In the genomic region with DNA sequence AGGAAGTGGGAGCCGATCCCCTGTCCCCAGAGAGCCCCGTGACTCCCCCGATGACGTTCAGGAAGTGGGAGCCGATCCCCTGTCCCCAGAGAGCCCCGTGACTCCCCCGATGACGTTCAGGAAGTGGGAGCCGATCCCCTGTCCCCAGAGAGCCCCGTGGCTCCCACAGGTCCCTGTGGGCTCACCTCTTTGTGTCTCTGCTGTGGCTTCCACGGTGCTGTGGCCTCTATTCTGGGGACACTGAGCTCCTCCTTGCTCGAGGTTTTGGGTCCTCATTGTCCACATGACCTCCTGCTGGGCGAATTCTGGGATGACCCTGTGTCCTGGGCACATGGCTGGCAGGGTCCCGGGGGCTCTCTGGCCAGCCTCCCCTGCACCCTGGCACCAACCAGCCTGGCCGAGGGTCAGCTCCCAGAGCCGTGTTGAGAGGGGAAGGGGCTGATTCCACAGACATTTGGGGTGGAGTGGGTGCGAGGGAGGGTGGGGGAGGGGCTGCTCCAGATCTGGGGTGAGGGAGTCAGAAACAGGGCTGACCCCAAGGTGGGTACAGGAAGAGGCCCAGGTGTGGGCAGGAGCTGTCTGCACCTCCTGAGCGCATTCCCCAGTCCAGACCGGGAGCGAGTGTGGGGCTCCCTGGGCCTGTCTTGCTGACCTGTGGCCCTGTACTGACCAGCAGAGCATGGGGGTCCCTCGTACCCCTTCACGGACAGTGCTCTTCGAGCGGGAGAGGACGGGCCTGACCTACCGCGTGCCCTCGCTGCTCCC, we compare ENCODE assay signal across 1 cellular context.
TF ChIP-seq lines count a peak whose summit lies in the region.

No MANE protein-coding gene starts in this region.

TF ChIP-seq in GM12878, 131 proteins besides CTCF, POLR2A, EP300 and RAD21 (continues in another document):
- peak; percentile 98 for TF ChIP-seq MEF2B (IDR thresholded peaks at IDR 0.05; ENCODE audit: partially characterized antibody, poor library complexity, severe bottlenecking)
- no peak for TF ChIP-seq NFYA (IDR thresholded peaks at IDR 0.05; ENCODE audit: borderline replicate concordance, low read depth, low read length)
- no peak for TF ChIP-seq CHD4 (IDR thresholded peaks at IDR 0.05)
- TF ChIP-seq ZNF384 (IDR thresholded peaks at IDR 0.05; ENCODE audit: borderline replicate concordance, low read depth, low read length), result no peak
- TF ChIP-seq ZNF274 (IDR thresholded peaks at IDR 0.05; ENCODE audit: insufficient read depth, insufficient read length), result no peak
- TF ChIP-seq, protein P1, sequence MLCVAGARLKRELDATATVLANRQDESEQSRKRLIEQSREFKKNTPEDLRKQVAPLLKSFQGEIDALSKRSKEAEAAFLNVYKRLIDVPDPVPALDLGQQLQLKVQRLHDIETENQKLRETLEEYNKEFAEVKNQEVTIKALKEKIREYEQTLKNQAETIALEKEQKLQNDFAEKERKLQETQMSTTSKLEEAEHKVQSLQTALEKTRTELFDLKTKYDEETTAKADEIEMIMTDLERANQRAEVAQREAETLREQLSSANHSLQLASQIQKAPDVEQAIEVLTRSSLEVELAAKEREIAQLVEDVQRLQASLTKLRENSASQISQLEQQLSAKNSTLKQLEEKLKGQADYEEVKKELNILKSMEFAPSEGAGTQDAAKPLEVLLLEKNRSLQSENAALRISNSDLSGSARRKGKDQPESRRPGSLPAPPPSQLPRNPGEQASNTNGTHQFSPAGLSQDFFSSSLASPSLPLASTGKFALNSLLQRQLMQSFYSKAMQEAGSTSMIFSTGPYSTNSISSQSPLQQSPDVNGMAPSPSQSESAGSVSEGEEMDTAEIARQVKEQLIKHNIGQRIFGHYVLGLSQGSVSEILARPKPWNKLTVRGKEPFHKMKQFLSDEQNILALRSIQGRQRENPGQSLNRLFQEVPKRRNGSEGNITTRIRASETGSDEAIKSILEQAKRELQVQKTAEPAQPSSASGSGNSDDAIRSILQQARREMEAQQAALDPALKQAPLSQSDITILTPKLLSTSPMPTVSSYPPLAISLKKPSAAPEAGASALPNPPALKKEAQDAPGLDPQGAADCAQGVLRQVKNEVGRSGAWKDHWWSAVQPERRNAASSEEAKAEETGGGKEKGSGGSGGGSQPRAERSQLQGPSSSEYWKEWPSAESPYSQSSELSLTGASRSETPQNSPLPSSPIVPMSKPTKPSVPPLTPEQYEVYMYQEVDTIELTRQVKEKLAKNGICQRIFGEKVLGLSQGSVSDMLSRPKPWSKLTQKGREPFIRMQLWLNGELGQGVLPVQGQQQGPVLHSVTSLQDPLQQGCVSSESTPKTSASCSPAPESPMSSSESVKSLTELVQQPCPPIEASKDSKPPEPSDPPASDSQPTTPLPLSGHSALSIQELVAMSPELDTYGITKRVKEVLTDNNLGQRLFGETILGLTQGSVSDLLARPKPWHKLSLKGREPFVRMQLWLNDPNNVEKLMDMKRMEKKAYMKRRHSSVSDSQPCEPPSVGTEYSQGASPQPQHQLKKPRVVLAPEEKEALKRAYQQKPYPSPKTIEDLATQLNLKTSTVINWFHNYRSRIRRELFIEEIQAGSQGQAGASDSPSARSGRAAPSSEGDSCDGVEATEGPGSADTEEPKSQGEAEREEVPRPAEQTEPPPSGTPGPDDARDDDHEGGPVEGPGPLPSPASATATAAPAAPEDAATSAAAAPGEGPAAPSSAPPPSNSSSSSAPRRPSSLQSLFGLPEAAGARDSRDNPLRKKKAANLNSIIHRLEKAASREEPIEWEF (IDR thresholded peaks at IDR 0.05; ENCODE audit: insufficient replicate concordance, low read depth, low read length), result no peak
- no peak for TF ChIP-seq CBX3 (IDR thresholded peaks at IDR 0.05; ENCODE audit: borderline replicate concordance, low read depth)
- no peak for TF ChIP-seq ZNF24 (IDR thresholded peaks at IDR 0.05)
- TF ChIP-seq, protein P2, sequence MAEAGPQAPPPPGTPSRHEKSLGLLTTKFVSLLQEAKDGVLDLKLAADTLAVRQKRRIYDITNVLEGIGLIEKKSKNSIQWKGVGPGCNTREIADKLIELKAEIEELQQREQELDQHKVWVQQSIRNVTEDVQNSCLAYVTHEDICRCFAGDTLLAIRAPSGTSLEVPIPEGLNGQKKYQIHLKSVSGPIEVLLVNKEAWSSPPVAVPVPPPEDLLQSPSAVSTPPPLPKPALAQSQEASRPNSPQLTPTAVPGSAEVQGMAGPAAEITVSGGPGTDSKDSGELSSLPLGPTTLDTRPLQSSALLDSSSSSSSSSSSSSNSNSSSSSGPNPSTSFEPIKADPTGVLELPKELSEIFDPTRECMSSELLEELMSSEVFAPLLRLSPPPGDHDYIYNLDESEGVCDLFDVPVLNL (IDR thresholded peaks at IDR 0.05; ENCODE audit: low read depth, low read length), result no peak
- no peak for TF ChIP-seq NFIC (IDR thresholded peaks at IDR 0.05; ENCODE audit: low read depth, low read length)
- TF ChIP-seq YY1 (IDR thresholded peaks at IDR 0.05; ENCODE audit: low read depth, low read length), result no peak
- no peak for TF ChIP-seq PAX8 (IDR thresholded peaks at IDR 0.05)
- TF ChIP-seq, protein P3, sequence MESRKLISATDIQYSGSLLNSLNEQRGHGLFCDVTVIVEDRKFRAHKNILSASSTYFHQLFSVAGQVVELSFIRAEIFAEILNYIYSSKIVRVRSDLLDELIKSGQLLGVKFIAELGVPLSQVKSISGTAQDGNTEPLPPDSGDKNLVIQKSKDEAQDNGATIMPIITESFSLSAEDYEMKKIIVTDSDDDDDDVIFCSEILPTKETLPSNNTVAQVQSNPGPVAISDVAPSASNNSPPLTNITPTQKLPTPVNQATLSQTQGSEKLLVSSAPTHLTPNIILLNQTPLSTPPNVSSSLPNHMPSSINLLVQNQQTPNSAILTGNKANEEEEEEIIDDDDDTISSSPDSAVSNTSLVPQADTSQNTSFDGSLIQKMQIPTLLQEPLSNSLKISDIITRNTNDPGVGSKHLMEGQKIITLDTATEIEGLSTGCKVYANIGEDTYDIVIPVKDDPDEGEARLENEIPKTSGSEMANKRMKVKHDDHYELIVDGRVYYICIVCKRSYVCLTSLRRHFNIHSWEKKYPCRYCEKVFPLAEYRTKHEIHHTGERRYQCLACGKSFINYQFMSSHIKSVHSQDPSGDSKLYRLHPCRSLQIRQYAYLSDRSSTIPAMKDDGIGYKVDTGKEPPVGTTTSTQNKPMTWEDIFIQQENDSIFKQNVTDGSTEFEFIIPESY (IDR thresholded peaks at IDR 0.05), result no peak
- no peak for TF ChIP-seq GATAD2B (conservative IDR thresholded peaks at IDR 0.05; ENCODE audit: low read depth)
- TF ChIP-seq PML (IDR thresholded peaks at IDR 0.05; ENCODE audit: low read length), result no peak
- TF ChIP-seq, protein P4, sequence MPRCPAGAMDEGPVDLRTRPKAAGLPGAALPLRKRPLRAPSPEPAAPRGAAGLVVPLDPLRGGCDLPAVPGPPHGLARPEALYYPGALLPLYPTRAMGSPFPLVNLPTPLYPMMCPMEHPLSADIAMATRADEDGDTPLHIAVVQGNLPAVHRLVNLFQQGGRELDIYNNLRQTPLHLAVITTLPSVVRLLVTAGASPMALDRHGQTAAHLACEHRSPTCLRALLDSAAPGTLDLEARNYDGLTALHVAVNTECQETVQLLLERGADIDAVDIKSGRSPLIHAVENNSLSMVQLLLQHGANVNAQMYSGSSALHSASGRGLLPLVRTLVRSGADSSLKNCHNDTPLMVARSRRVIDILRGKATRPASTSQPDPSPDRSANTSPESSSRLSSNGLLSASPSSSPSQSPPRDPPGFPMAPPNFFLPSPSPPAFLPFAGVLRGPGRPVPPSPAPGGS (IDR thresholded peaks at IDR 0.05; ENCODE audit: borderline replicate concordance, insufficient read depth, low read depth, low read length, poor library complexity, severe bottlenecking), result no peak
- TF ChIP-seq NR2C2 (IDR thresholded peaks at IDR 0.05; ENCODE audit: borderline replicate concordance, control insufficient read depth, insufficient read length, low read depth), result no peak
- TF ChIP-seq RAD51 (IDR thresholded peaks at IDR 0.05), result no peak
- TF ChIP-seq HDAC2 (IDR thresholded peaks at IDR 0.05), result no peak
- TF ChIP-seq KDM1A (IDR thresholded peaks at IDR 0.05; ENCODE audit: borderline replicate concordance), result no peak
- peak; percentile 92; the same call in 1 of the 2 replicates for TF ChIP-seq TBL1XR1 (IDR thresholded peaks at IDR 0.05; ENCODE audit: low read depth, low read length)
- TF ChIP-seq CREB1 (IDR thresholded peaks at IDR 0.05; ENCODE audit: low read depth), result 0 out of 2 replicates have a peak, but pooled peaks have one; percentile 16
- TF ChIP-seq, protein P5, sequence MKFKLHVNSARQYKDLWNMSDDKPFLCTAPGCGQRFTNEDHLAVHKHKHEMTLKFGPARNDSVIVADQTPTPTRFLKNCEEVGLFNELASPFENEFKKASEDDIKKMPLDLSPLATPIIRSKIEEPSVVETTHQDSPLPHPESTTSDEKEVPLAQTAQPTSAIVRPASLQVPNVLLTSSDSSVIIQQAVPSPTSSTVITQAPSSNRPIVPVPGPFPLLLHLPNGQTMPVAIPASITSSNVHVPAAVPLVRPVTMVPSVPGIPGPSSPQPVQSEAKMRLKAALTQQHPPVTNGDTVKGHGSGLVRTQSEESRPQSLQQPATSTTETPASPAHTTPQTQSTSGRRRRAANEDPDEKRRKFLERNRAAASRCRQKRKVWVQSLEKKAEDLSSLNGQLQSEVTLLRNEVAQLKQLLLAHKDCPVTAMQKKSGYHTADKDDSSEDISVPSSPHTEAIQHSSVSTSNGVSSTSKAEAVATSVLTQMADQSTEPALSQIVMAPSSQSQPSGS (IDR thresholded peaks at IDR 0.05; ENCODE audit: low read length), result no peak
- TF ChIP-seq RFX5 (IDR thresholded peaks at IDR 0.05; ENCODE audit: low read depth, low read length), result no peak
- no peak for TF ChIP-seq WRNIP1 (IDR thresholded peaks at IDR 0.05; ENCODE audit: borderline replicate concordance, low read depth, low read length)
- TF ChIP-seq NR2F1 (conservative IDR thresholded peaks at IDR 0.05), result peak; percentile 18; the same call in 1 of the 2 replicates
- TF ChIP-seq, protein P6, sequence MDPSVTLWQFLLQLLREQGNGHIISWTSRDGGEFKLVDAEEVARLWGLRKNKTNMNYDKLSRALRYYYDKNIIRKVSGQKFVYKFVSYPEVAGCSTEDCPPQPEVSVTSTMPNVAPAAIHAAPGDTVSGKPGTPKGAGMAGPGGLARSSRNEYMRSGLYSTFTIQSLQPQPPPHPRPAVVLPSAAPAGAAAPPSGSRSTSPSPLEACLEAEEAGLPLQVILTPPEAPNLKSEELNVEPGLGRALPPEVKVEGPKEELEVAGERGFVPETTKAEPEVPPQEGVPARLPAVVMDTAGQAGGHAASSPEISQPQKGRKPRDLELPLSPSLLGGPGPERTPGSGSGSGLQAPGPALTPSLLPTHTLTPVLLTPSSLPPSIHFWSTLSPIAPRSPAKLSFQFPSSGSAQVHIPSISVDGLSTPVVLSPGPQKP (IDR thresholded peaks at IDR 0.05; ENCODE audit: low read depth, low read length), result 0 out of 2 replicates have a peak, but pooled peaks have one; percentile 27
- TF ChIP-seq ATF7 (IDR thresholded peaks at IDR 0.05; ENCODE audit: low read depth), result peak; percentile 65
- TF ChIP-seq KAT2A (conservative IDR thresholded peaks at IDR 0.05; ENCODE audit: control insufficient read depth, low read depth, low read length), result no peak
- TF ChIP-seq SPI1 (IDR thresholded peaks at IDR 0.05; ENCODE audit: borderline replicate concordance, insufficient read depth, low read depth, low read length), result no peak; the same call in 1 of the 2 replicates
- TF ChIP-seq FOXK2 (IDR thresholded peaks at IDR 0.05), result no peak
- no peak for TF ChIP-seq ASH2L (IDR thresholded peaks at IDR 0.05; ENCODE audit: borderline replicate concordance, low read depth)
- TF ChIP-seq SREBF1 (IDR thresholded peaks at IDR 0.05; ENCODE audit: low read length), result no peak
- TF ChIP-seq, protein P7, sequence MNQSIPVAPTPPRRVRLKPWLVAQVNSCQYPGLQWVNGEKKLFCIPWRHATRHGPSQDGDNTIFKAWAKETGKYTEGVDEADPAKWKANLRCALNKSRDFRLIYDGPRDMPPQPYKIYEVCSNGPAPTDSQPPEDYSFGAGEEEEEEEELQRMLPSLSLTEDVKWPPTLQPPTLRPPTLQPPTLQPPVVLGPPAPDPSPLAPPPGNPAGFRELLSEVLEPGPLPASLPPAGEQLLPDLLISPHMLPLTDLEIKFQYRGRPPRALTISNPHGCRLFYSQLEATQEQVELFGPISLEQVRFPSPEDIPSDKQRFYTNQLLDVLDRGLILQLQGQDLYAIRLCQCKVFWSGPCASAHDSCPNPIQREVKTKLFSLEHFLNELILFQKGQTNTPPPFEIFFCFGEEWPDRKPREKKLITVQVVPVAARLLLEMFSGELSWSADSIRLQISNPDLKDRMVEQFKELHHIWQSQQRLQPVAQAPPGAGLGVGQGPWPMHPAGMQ (IDR thresholded peaks at IDR 0.05; ENCODE audit: borderline replicate concordance), result no peak
- TF ChIP-seq YBX1 (IDR thresholded peaks at IDR 0.05), result no peak
- no peak for TF ChIP-seq ZZZ3 (IDR thresholded peaks at IDR 0.05; ENCODE audit: control insufficient read depth, insufficient read length, low read depth)
- TF ChIP-seq SIX5 (IDR thresholded peaks at IDR 0.05; ENCODE audit: low read depth, low read length, severe bottlenecking), result no peak
- no peak for TF ChIP-seq SUZ12 (IDR thresholded peaks at IDR 0.05; ENCODE audit: unreplicated experiment)
- no peak for TF ChIP-seq LARP7 (IDR thresholded peaks at IDR 0.05)
- TF ChIP-seq PAX5 (IDR thresholded peaks at IDR 0.05; ENCODE audit: borderline replicate concordance, low read depth, low read length), result peak; percentile 90
- TF ChIP-seq, protein P8, sequence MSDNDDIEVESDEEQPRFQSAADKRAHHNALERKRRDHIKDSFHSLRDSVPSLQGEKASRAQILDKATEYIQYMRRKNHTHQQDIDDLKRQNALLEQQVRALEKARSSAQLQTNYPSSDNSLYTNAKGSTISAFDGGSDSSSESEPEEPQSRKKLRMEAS (IDR thresholded peaks at IDR 0.05; ENCODE audit: low read depth, low read length), result no peak
- no peak for TF ChIP-seq MYC (IDR thresholded peaks at IDR 0.05; ENCODE audit: insufficient read depth, insufficient read length, insufficient replicate concordance, low read length, severe bottlenecking)
- TF ChIP-seq, protein P9, sequence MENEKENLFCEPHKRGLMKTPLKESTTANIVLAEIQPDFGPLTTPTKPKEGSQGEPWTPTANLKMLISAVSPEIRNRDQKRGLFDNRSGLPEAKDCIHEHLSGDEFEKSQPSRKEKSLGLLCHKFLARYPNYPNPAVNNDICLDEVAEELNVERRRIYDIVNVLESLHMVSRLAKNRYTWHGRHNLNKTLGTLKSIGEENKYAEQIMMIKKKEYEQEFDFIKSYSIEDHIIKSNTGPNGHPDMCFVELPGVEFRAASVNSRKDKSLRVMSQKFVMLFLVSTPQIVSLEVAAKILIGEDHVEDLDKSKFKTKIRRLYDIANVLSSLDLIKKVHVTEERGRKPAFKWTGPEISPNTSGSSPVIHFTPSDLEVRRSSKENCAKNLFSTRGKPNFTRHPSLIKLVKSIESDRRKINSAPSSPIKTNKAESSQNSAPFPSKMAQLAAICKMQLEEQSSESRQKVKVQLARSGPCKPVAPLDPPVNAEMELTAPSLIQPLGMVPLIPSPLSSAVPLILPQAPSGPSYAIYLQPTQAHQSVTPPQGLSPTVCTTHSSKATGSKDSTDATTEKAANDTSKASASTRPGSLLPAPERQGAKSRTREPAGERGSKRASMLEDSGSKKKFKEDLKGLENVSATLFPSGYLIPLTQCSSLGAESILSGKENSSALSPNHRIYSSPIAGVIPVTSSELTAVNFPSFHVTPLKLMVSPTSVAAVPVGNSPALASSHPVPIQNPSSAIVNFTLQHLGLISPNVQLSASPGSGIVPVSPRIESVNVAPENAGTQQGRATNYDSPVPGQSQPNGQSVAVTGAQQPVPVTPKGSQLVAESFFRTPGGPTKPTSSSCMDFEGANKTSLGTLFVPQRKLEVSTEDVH (IDR thresholded peaks at IDR 0.05; ENCODE audit: low read depth, partially characterized antibody), result no peak
- no peak for TF ChIP-seq ESRRA (IDR thresholded peaks at IDR 0.05; ENCODE audit: low read length)
- TF ChIP-seq TAF1 (IDR thresholded peaks at IDR 0.05; ENCODE audit: borderline replicate concordance, low read depth, low read length), result no peak
